In genomic region chr4:18722748-18723191, GRCh38 we compare ENCODE assay signal across 18 cellular contexts.
DNase-seq lines count a peak whose midpoint lies in the region; ATAC-seq and TF ChIP-seq lines count a peak whose summit lies in the region.
"Had no signal": no experiment of that assay in that cellular context is flagged by ENCODE, and none has a peak within 500 bp of the region (broad histone marks: within the 10 kb centered on the region; RNA-seq: fewer than 3 reads in every experiment).

No MANE protein-coding gene starts in this region.

- ATAC-seq in mucosa of descending colon, result peak; percentile 75
- ATAC-seq in HG02588 (IDR thresholded peaks at IDR 0.05; ENCODE audit: unreplicated experiment), result no peak
- ATAC-seq in HG03432 (IDR thresholded peaks at IDR 0.05; ENCODE audit: unreplicated experiment), result no peak
- ATAC-seq: HCT116 had no signal

- H3K27ac ChIP-seq in A673 (ENCODE audit: low read depth, low read length, poor library complexity, severe bottlenecking), result no peak overlapping the region
- H3K27ac ChIP-seq: C4-2B, KMS-11 had no signal

- H3K4me3 ChIP-seq in A673 (ENCODE audit: low read depth, low read length, poor library complexity, severe bottlenecking), result no peak overlapping the region
- no peak overlapping the region for H3K4me3 ChIP-seq in choroid plexus epithelial cell (ENCODE audit: low read depth, low read length)
- H3K4me3 ChIP-seq in mucosa of descending colon, result no peak overlapping the region
- H3K4me3 ChIP-seq: MG63 had no signal

- TF ChIP-seq CTCF in A673 (conservative IDR thresholded peaks at IDR 0.05; ENCODE audit: low read depth, low read length), result no peak
- TF ChIP-seq CTCF in choroid plexus epithelial cell (conservative IDR thresholded peaks at IDR 0.05; ENCODE audit: low read depth, low read length), result no peak
- TF ChIP-seq CTCF in mucosa of descending colon (IDR thresholded peaks at IDR 0.05), result no peak

- H3K36me3 ChIP-seq in A673 (ENCODE audit: insufficient read depth, low read length, poor library complexity, severe bottlenecking) (no peaks in the 10 kb centered on the region), mucosa of descending colon (ENCODE audit: low read depth) (no peaks in the 10 kb centered on the region)
- H3K36me3 ChIP-seq: MG63 had no signal

- H3K9me3 ChIP-seq in A673 (ENCODE audit: low read depth, low read length, poor library complexity, severe bottlenecking), result no peaks in the 10 kb centered on the region
- H3K9me3 ChIP-seq in mucosa of descending colon, result no peaks in the 10 kb centered on the region
- H3K9me3 ChIP-seq: MG63, SK-N-SH had no signal

- no TSS peak for BruUV-seq in A673 (replicated peaks; lab: Mats Ljungman, UMichigan)

- H3K4me1 ChIP-seq in A673 (ENCODE audit: insufficient read depth, low read length, poor library complexity, severe bottlenecking) (no peaks in the 10 kb centered on the region), mucosa of descending colon (ENCODE audit: low read depth) (peaks cover 3% of the 10 kb centered on the region)

- peak; percentile 68 for DNase-seq in A673 (ENCODE audit: low spot score)
- DNase-seq in NCI-H1092 treated with DMSO at 0.1 percent for 48 hours (lab: John Stamatoyannopoulos, UW), result peak; percentile 85
- DNase-seq in choroid plexus epithelial cell (ENCODE audit: low read depth), result peak; percentile 3
- peak in 2 of 3 donors; percentile 19 to 30 for DNase-seq in mucosa of descending colon
- DNase-seq in dermis blood vessel endothelial cell, result no peak
- DNase-seq in activated CD4-positive, alpha-beta T cell treated with anti-CD3 and anti-CD28 coated beads, Interleukin-2, amount 50 U/mL, for 1 hour, result no peak
- DNase-seq: DMS153, MG63, NCI-H1105 treated with DMSO at 0.1 percent for 48 hours, NCI-H187, NCI-H526 treated with DMSO at 0.1 percent for 48 hours, Right ventricle myocardium superior, SK-N-SH had no signal

- H3K27me3 ChIP-seq in A673 (replicated peaks; ENCODE audit: insufficient read depth, low read depth, low read length, poor library complexity), result peaks cover 23% of the 10 kb centered on the region
- H3K27me3 ChIP-seq: MG63 had no signal

- CTCF ChIA-PET in A673 (lab: Charles Lee), result no interaction called here

- intact Hi-C loops in A673 (cut with micrococcal nuclease; ENCODE audit: unreplicated experiment), result no loop called here
- intact Hi-C loops in mucosa of descending colon (cut with DNase I, micrococcal nuclease), result no loop called here

- POLR2A ChIA-PET in A673 (lab: Charles Lee; ENCODE audit: low non-redundant PET), result no interaction called here

Comparison
In these comparisons a context has a peak if more than half of its experiments do, and no peak if none do; other contexts are left out.
1. DNase-seq: peak in A673 (single experiment), NCI-H1092 treated with DMSO at 0.1 percent for 48 hours (single experiment), choroid plexus epithelial cell (single experiment) and mucosa of descending colon (2 of 3); none in dermis blood vessel endothelial cell (single experiment) and activated CD4-positive, alpha-beta T cell treated with anti-CD3 and anti-CD28 coated beads, Interleukin-2, amount 50 U/mL, for 1 hour (single experiment).